1 cellular context compared by ENCODE assay signal in the genomic region with DNA sequence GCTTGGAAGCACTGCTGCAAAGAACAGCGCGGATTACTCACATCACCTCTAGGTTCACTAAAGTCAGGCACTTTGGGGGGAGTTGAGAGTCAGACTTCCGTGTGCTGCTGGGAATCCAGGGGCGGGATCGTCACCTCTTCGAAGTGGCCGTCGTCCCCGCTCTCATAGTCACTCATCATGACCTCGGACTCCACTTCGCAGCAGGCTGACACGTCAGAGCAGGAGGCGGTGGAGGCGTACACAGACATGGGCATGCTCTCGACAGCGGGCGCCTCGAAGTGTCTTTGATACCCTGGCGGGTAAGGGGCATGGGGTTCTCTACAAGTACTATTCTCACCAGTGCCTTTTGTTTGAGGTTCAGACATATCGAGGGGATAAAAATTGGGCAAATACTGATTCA.
A peak's percentile ranks its signal among the peaks of the same experiment; 100 is the strongest.
TF ChIP-seq lines count a peak whose summit lies in the region.

No MANE protein-coding gene starts in this region.

TF ChIP-seq in HepG2, 621 proteins besides CTCF, POLR2A, EP300 and RAD21:
- TF ChIP-seq, protein P1, sequence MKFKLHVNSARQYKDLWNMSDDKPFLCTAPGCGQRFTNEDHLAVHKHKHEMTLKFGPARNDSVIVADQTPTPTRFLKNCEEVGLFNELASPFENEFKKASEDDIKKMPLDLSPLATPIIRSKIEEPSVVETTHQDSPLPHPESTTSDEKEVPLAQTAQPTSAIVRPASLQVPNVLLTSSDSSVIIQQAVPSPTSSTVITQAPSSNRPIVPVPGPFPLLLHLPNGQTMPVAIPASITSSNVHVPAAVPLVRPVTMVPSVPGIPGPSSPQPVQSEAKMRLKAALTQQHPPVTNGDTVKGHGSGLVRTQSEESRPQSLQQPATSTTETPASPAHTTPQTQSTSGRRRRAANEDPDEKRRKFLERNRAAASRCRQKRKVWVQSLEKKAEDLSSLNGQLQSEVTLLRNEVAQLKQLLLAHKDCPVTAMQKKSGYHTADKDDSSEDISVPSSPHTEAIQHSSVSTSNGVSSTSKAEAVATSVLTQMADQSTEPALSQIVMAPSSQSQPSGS (CRISPR knock-in tag; IDR thresholded peaks at IDR 0.05): no peak
- peak; percentile 66 for TF ChIP-seq AGO2 (optimal IDR thresholded peaks at IDR 0.05; ENCODE audit: low read depth, low read length)
- TF ChIP-seq SUZ12 (IDR thresholded peaks at IDR 0.05; ENCODE audit: low read depth, low read length): no peak
